12 cellular contexts compared by ENCODE assay signal in the genomic region with DNA sequence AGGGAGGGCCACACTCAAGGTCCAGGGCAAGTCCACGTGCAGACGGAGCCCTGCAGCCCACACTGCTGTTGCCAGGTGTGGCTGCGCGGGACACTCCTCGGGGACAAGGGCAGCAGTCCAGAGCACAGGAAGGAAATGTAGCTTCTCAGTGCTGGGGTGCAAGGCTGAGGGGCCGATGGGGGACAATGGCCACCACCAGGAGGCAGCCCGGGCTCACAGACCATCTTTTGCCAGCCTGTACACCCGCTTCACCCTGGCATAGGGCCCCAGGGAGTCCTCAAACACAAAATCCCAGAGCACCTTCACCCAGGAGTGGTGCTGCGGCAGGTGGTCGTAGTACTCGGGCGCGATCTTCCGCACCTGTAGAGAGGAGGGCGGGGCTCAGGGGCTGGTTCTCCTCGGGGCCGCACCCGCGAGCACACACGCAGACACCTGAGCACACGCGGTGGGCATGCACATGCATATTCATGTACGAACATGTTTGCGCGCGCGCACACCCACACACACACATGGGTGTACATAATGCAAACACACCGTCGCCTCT. TPM values are rescaled to one million over a fixed set of nuclear protein-coding genes. Genes with fewer than 3 reads are reported as not detected.
DNase-seq lines count a peak whose midpoint lies in the region; ATAC-seq, FAIRE-seq and TF ChIP-seq lines count a peak whose summit lies in the region.
"Had no signal": no experiment of that assay in that cellular context is flagged by ENCODE, and none has a peak within 500 bp of the region (broad histone marks: within the 10 kb centered on the region; RNA-seq: fewer than 3 reads in every experiment).

No MANE protein-coding gene starts in this region.

- no peaks in the 10 kb centered on the region for H3K9me3 Mint-ChIP-seq in central memory CD8-positive, alpha-beta T cell
- no peaks in the 10 kb centered on the region for H3K9me3 Mint-ChIP-seq in stimulated activated naive CD8-positive, alpha-beta T cell treated with anti-CD3 and anti-CD28 coated beads, Interleukin-15, amount 100 ng/mL, for 72 hours

- H3K4me3 ChIP-seq in HAP-1 (no peak overlapping the region), pancreas (no peak overlapping the region)
- H3K4me3 ChIP-seq: vagina had no signal

- intact Hi-C loops in pancreas (cut with DNase I): no loop called here

- no peak for FAIRE-seq in pancreas (lab: Jason Lieb, UNC)
- FAIRE-seq: islet of Langerhans had no signal

- H3K9me3 ChIP-seq in HAP-1: no peaks in the 10 kb centered on the region
- no peaks in the 10 kb centered on the region for H3K9me3 ChIP-seq in pancreas
- H3K9me3 ChIP-seq: BE2C, vagina had no signal

- DNase-seq in activated CD8-positive, alpha-beta memory T cell treated with anti-CD3 and anti-CD28 coated beads for 24 hours: peak; percentile 69
- no peak for DNase-seq in activated CD8-positive, alpha-beta memory T cell treated with anti-CD3 and anti-CD28 coated beads, Interleukin-2, amount 50 U/mL, for 48 hours
- peak; percentile 61 for DNase-seq in NCI-H345 (lab: John Stamatoyannopoulos, UW)
- no peak for DNase-seq in central memory CD8-positive, alpha-beta T cell (ENCODE audit: low spot score in 2 of 2)
- DNase-seq in stimulated activated naive CD8-positive, alpha-beta T cell treated with anti-CD3 and anti-CD28 coated beads, Interleukin-15, amount 100 ng/mL, for 72 hours: no peak
- no peak for DNase-seq in HAP-1 (ENCODE audit: low spot score in 2 of 2)
- no peak for DNase-seq in pancreas
- DNase-seq in stimulated activated CD4-positive, alpha-beta T cell treated with anti-CD3 and anti-CD28 coated beads, Interleukin-2, amount 100 ng/mL, for 24 hours: no peak
- DNase-seq: BE2C, erythroblast had no signal

- H3K27ac ChIP-seq in pancreas: no peak overlapping the region
- H3K27ac ChIP-seq: vagina had no signal

- TF ChIP-seq CTCF in pancreas (IDR thresholded peaks at IDR 0.05): no peak

- H3K27ac Mint-ChIP-seq in central memory CD8-positive, alpha-beta T cell (ENCODE audit: low read depth): peak overlapping the region; percentile 65
- H3K27ac Mint-ChIP-seq in stimulated activated naive CD8-positive, alpha-beta T cell treated with anti-CD3 and anti-CD28 coated beads, Interleukin-15, amount 100 ng/mL, for 72 hours: peak overlapping the region; percentile 40 to 89

- H3K4me3 Mint-ChIP-seq in central memory CD8-positive, alpha-beta T cell: no peak overlapping the region
- H3K4me3 Mint-ChIP-seq in stimulated activated naive CD8-positive, alpha-beta T cell treated with anti-CD3 and anti-CD28 coated beads, Interleukin-15, amount 100 ng/mL, for 72 hours: peak overlapping the region in 1 of 2 donors; percentile 75

- H3K4me1 ChIP-seq in HAP-1 (no peaks in the 10 kb centered on the region), pancreas (peaks cover 9 to 19% (median 12%) of the 10 kb centered on the region in 3 donors)

- no peaks in the 10 kb centered on the region for H3K27me3 Mint-ChIP-seq in central memory CD8-positive, alpha-beta T cell
- no peaks in the 10 kb centered on the region for H3K27me3 Mint-ChIP-seq in stimulated activated naive CD8-positive, alpha-beta T cell treated with anti-CD3 and anti-CD28 coated beads, Interleukin-15, amount 100 ng/mL, for 72 hours

- peak; percentile 15 for ATAC-seq in central memory CD8-positive, alpha-beta T cell (replicated peaks; ENCODE audit: extremely low read depth, poor library complexity, severe bottlenecking)
- ATAC-seq in stimulated activated naive CD8-positive, alpha-beta T cell treated with anti-CD3 and anti-CD28 coated beads, Interleukin-15, amount 100 ng/mL, for 72 hours: peak; percentile 23
- ATAC-seq in pancreas: no peak

- no peaks in the 10 kb centered on the region for H3K36me3 ChIP-seq in HAP-1 (replicated peaks)
- H3K36me3 ChIP-seq in pancreas: no peaks in the 10 kb centered on the region
- H3K36me3 ChIP-seq: vagina had no signal

- peaks cover 17% of the 10 kb centered on the region for H3K4me1 Mint-ChIP-seq in central memory CD8-positive, alpha-beta T cell
- H3K4me1 Mint-ChIP-seq in stimulated activated naive CD8-positive, alpha-beta T cell treated with anti-CD3 and anti-CD28 coated beads, Interleukin-15, amount 100 ng/mL, for 72 hours: peaks cover 60% of the 10 kb centered on the region

- no peaks in the 10 kb centered on the region for H3K27me3 ChIP-seq in HAP-1 (ENCODE audit: low read depth)
- no peaks in the 10 kb centered on the region for H3K27me3 ChIP-seq in pancreas
- H3K27me3 ChIP-seq: BE2C, vagina had no signal

- peaks cover 27% of the 10 kb centered on the region for H3K36me3 Mint-ChIP-seq in central memory CD8-positive, alpha-beta T cell (ENCODE audit: insufficient read depth)

- in situ Hi-C loops in HAP-1 (cut with MboI; ENCODE audit: low sequenced_read_pairs): no loop called here

- 88 to 92% methylated on average over 29 of the region's 29 CpGs for WGBS in pancreas, 2 donors

RNA-seq across cellular contexts. Expression of gene DEGS2, which starts 12.8 kb away (rescaled TPM):
- total RNA-seq in pancreas: 1 to 10 TPM; 2.8 to 7.3 (median 5.3) TPM
- polyA plus RNA-seq in pancreas: 1 to 10 TPM; 1.9 to 3.9 TPM

Comparison
In these comparisons a context has a peak if more than half of its experiments do, and no peak if none do; other contexts are left out.
1. DNase-seq: peak in activated CD8-positive, alpha-beta memory T cell treated with anti-CD3 and anti-CD28 coated beads for 24 hours (single experiment) and NCI-H345 (single experiment); none in activated CD8-positive, alpha-beta memory T cell treated with anti-CD3 and anti-CD28 coated beads, Interleukin-2, amount 50 U/mL, for 48 hours (single experiment), central memory CD8-positive, alpha-beta T cell (0 of 2), stimulated activated naive CD8-positive, alpha-beta T cell treated with anti-CD3 and anti-CD28 coated beads, Interleukin-15, amount 100 ng/mL, for 72 hours (0 of 2), HAP-1 (0 of 2), pancreas (0 of 6) and stimulated activated CD4-positive, alpha-beta T cell treated with anti-CD3 and anti-CD28 coated beads, Interleukin-2, amount 100 ng/mL, for 24 hours (0 of 2).
2. ATAC-seq: peak in central memory CD8-positive, alpha-beta T cell (single experiment) and stimulated activated naive CD8-positive, alpha-beta T cell treated with anti-CD3 and anti-CD28 coated beads, Interleukin-15, amount 100 ng/mL, for 72 hours (single experiment); none in pancreas (0 of 4).